ENCODE assay signal across 8 cellular contexts in genomic region chr3:141530133-141530768, GRCh38. TPM values are rescaled to one million over a fixed set of nuclear protein-coding genes. Genes with fewer than 3 reads are reported as not detected.
A peak's percentile ranks its signal among the peaks of the same experiment; 100 is the strongest.
DNase-seq lines count a peak whose midpoint lies in the region; ATAC-seq and TF ChIP-seq lines count a peak whose summit lies in the region.

No MANE protein-coding gene starts in this region.

- H3K9me3 ChIP-seq in sigmoid colon (no peaks in the 10 kb centered on the region), testis (no peaks in the 10 kb centered on the region)

- intact Hi-C loops in sigmoid colon (cut with DNase I), result no loop called here
- intact Hi-C loops in testis (cut with DNase I; ENCODE audit: low total_unique reads), result no loop called here

- H3K4me3 ChIP-seq in sigmoid colon (no peak overlapping the region), testis (no peak overlapping the region)

- H3K27me3 ChIP-seq in sigmoid colon (no peaks in the 10 kb centered on the region), testis (no peaks in the 10 kb centered on the region)

- no peaks in the 10 kb centered on the region for H3K27me3 Mint-ChIP-seq in effector memory CD8-positive, alpha-beta T cell

- H3K27ac ChIP-seq in RWPE1 (no peak overlapping the region), sigmoid colon (peak overlapping the region in 3 of 4 donors; percentile 8 to 31 (median 19)), testis (peak overlapping the region in 1 of 2 donors; percentile 42)

- H3K4me1 ChIP-seq in sigmoid colon (peaks cover 0 to 7% (median 0%) of the 10 kb centered on the region in 4 donors), testis (no peaks in the 10 kb centered on the region)

- H3K4me3 Mint-ChIP-seq in effector memory CD8-positive, alpha-beta T cell, result peak overlapping the region; percentile 60 to 64

- H3K27ac Mint-ChIP-seq in effector memory CD8-positive, alpha-beta T cell, result peak overlapping the region; percentile 80 to 94

- POLR2A ChIA-PET in RWPE1 (lab: Yijun Ruan, JAX; ENCODE audit: low non-redundant PET), result no interaction called here

- peaks cover 19 to 56% of the 10 kb centered on the region in 2 donors for H3K4me1 Mint-ChIP-seq in effector memory CD8-positive, alpha-beta T cell (ENCODE audit: low read depth in 2 of 2)

- TF ChIP-seq EP300 in sigmoid colon (IDR thresholded peaks at IDR 0.05), result no peak

- TF ChIP-seq CTCF in RWPE1 (conservative IDR thresholded peaks at IDR 0.05; ENCODE audit: low read depth), result no peak
- no peak for TF ChIP-seq CTCF in sigmoid colon (IDR thresholded peaks at IDR 0.05)
- TF ChIP-seq CTCF in testis (IDR thresholded peaks at IDR 0.05), result no peak

- WGBS in sigmoid colon, 2 donors, result 31 to 69% methylated on average over 2 of the region's 2 CpGs
- WGBS in testis, 2 donors, result 36 to 45% methylated on average over 2 of the region's 2 CpGs

- H3K36me3 ChIP-seq in sigmoid colon (peaks cover 0 to 1% (median 0%) of the 10 kb centered on the region in 4 donors), testis (ENCODE audit: low read depth, missing control alignments) (no peaks in the 10 kb centered on the region)

- H3K36me3 Mint-ChIP-seq in effector memory CD8-positive, alpha-beta T cell (ENCODE audit: insufficient read depth), result peaks cover 10% of the 10 kb centered on the region

- CTCF ChIA-PET in RWPE1 (lab: Yijun Ruan, JAX), result no interaction called here

- no peak for TF ChIP-seq POLR2A in sigmoid colon (IDR thresholded peaks at IDR 0.05)
- no peak for TF ChIP-seq POLR2A in testis (IDR thresholded peaks at IDR 0.05)

- DNase-seq in GM03348 (ENCODE audit: low spot score) (peak; percentile 54), RWPE1 (ENCODE audit: low spot score) (peak; percentile 40), sigmoid colon (no peak), testis (no peak), NCI-H1092 (lab: John Stamatoyannopoulos, UW) (no peak)
- DNase-seq in effector memory CD8-positive, alpha-beta T cell, result no peak

- H3K9me3 Mint-ChIP-seq in effector memory CD8-positive, alpha-beta T cell, result peaks cover 0 to under 1% of the 10 kb centered on the region in 2 donors

- ATAC-seq in effector memory CD8-positive, alpha-beta T cell (replicated peaks), result peak; percentile 74
- ATAC-seq in GM21447 (IDR thresholded peaks at IDR 0.05; ENCODE audit: unreplicated experiment), result no peak
- no peak for ATAC-seq in GM21515 (IDR thresholded peaks at IDR 0.05; ENCODE audit: unreplicated experiment)

RNA-seq across cellular contexts. Expression of gene RASA2, which starts 43.4 kb away (rescaled TPM):
- 10 to 100 TPM; 13.0 to 20.5 (median 16.8) TPM for total RNA-seq in sigmoid colon
- 1 to 10 TPM; 3.2 to 7.9 (median 3.6) TPM for polyA plus RNA-seq in sigmoid colon
- total RNA-seq in testis, result 10 to 100 TPM; 16.2 to 18.3 TPM
- polyA plus RNA-seq in testis (ENCODE audit: insufficient read depth, low read depth, low replicate concordance), result 18.2 TPM

Comparison
In these comparisons a context has a peak if more than half of its experiments do, and no peak if none do; other contexts are left out.
1. DNase-seq: peak in GM03348 (single experiment) and RWPE1 (single experiment); none in effector memory CD8-positive, alpha-beta T cell (0 of 3), sigmoid colon (single experiment), testis (single experiment) and NCI-H1092 (single experiment).